In genomic region chr2:70523996-70524965, GRCh38 we compare ENCODE assay signal across 1 cellular context.
A peak's percentile ranks its signal among the peaks of the same experiment; 100 is the strongest.
TF ChIP-seq lines count a peak whose summit lies in the region.

No MANE protein-coding gene starts in this region.

TF ChIP-seq in HepG2, 621 proteins besides CTCF, POLR2A, EP300 and RAD21 (continued from another document and continues in another):
- TF ChIP-seq, protein P1, sequence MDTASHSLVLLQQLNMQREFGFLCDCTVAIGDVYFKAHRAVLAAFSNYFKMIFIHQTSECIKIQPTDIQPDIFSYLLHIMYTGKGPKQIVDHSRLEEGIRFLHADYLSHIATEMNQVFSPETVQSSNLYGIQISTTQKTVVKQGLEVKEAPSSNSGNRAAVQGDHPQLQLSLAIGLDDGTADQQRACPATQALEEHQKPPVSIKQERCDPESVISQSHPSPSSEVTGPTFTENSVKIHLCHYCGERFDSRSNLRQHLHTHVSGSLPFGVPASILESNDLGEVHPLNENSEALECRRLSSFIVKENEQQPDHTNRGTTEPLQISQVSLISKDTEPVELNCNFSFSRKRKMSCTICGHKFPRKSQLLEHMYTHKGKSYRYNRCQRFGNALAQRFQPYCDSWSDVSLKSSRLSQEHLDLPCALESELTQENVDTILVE (CRISPR knock-in tag; IDR thresholded peaks at IDR 0.05) = no peak
- TF ChIP-seq FOXP1 (IDR thresholded peaks at IDR 0.05) = no peak
- TF ChIP-seq FOXP1 (CRISPR knock-in tag; IDR thresholded peaks at IDR 0.05) = no peak
- TF ChIP-seq KDM5A (IDR thresholded peaks at IDR 0.05; ENCODE audit: borderline replicate concordance, low read length) = no peak
- TF ChIP-seq GTF3A (CRISPR knock-in tag; conservative IDR thresholded peaks at IDR 0.05) = no peak
- TF ChIP-seq NCOA2 (CRISPR knock-in tag; IDR thresholded peaks at IDR 0.05) = peak; percentile 28; the same call in 1 of the 2 replicates
- TF ChIP-seq, protein P2, sequence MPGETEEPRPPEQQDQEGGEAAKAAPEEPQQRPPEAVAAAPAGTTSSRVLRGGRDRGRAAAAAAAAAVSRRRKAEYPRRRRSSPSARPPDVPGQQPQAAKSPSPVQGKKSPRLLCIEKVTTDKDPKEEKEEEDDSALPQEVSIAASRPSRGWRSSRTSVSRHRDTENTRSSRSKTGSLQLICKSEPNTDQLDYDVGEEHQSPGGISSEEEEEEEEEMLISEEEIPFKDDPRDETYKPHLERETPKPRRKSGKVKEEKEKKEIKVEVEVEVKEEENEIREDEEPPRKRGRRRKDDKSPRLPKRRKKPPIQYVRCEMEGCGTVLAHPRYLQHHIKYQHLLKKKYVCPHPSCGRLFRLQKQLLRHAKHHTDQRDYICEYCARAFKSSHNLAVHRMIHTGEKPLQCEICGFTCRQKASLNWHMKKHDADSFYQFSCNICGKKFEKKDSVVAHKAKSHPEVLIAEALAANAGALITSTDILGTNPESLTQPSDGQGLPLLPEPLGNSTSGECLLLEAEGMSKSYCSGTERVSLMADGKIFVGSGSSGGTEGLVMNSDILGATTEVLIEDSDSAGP (CRISPR knock-in tag; IDR thresholded peaks at IDR 0.05; ENCODE audit: borderline replicate concordance) = peak; percentile 42; the same call in 1 of the 2 replicates
- TF ChIP-seq ZBTB34 (CRISPR knock-in tag; IDR thresholded peaks at IDR 0.05) = no peak
- TF ChIP-seq PHF8 (CRISPR knock-in tag; IDR thresholded peaks at IDR 0.05) = no peak
- no peak for TF ChIP-seq ARNT2 (CRISPR knock-in tag; IDR thresholded peaks at IDR 0.05; ENCODE audit: low read depth)
- TF ChIP-seq CHD4 (IDR thresholded peaks at IDR 0.05; ENCODE audit: borderline replicate concordance, low read length) = 0 out of 2 replicates have a peak, but pooled peaks have one; percentile 6
- TF ChIP-seq SKIL (CRISPR knock-in tag; IDR thresholded peaks at IDR 0.05; ENCODE audit: borderline replicate concordance) = no peak
- no peak for TF ChIP-seq IRX3 (CRISPR knock-in tag; IDR thresholded peaks at IDR 0.05; ENCODE audit: borderline replicate concordance, low read depth)
- no peak for TF ChIP-seq MAFG (CRISPR knock-in tag; IDR thresholded peaks at IDR 0.05)
- TF ChIP-seq ZNF317 (CRISPR knock-in tag; IDR thresholded peaks at IDR 0.05) = no peak
- TF ChIP-seq, protein P3, sequence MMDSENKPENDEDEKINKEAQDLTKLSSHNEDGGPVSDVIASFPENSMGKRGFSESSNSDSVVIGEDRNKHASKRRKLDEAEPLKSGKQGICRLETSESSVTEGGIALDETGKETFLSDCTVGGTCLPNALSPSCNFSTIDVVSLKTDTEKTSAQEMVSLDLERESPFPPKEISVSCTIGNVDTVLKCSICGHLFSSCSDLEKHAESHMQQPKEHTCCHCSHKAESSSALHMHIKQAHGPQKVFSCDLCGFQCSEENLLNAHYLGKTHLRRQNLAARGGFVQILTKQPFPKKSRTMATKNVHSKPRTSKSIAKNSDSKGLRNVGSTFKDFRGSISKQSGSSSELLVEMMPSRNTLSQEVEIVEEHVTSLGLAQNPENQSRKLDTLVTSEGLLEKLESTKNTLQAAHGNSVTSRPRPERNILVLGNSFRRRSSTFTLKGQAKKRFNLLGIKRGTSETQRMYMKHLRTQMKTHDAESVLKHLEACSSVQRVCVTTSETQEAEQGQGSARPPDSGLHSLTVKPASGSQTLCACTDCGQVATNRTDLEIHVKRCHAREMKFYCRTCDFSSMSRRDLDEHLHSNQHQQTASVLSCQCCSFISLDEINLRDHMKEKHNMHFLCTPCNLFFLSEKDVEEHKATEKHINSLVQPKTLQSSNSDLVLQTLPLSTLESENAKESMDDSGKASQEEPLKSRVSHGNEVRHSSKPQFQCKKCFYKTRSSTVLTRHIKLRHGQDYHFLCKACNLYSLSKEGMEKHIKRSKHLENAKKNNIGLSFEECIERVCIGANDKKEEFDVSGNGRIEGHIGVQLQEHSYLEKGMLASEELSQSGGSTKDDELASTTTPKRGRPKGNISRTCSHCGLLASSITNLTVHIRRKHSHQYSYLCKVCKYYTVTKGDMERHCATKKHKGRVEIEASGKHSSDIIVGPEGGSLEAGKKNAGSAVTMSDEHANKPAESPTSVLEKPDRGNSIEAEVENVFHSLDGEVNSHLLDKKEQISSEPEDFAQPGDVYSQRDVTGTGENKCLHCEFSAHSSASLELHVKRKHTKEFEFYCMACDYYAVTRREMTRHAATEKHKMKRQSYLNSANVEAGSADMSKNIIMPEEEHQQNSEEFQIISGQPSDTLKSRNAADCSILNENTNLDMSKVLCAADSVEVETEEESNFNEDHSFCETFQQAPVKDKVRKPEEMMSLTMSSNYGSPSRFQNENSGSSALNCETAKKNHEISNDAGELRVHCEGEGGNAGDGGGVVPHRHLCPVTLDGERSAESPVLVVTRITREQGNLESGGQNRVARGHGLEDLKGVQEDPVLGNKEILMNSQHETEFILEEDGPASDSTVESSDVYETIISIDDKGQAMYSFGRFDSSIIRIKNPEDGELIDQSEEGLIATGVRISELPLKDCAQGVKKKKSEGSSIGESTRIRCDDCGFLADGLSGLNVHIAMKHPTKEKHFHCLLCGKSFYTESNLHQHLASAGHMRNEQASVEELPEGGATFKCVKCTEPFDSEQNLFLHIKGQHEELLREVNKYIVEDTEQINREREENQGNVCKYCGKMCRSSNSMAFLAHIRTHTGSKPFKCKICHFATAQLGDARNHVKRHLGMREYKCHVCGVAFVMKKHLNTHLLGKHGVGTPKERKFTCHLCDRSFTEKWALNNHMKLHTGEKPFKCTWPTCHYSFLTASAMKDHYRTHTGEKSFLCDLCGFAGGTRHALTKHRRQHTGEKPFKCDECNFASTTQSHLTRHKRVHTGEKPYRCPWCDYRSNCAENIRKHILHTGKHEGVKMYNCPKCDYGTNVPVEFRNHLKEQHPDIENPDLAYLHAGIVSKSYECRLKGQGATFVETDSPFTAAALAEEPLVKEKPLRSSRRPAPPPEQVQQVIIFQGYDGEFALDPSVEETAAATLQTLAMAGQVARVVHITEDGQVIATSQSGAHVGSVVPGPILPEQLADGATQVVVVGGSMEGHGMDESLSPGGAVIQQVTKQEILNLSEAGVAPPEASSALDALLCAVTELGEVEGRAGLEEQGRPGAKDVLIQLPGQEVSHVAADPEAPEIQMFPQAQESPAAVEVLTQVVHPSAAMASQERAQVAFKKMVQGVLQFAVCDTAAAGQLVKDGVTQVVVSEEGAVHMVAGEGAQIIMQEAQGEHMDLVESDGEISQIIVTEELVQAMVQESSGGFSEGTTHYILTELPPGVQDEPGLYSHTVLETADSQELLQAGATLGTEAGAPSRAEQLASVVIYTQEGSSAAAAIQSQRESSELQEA (CRISPR knock-in tag; IDR thresholded peaks at IDR 0.05; ENCODE audit: not compliant biosample characterization) = no peak
- TF ChIP-seq TOPORS (CRISPR knock-in tag; IDR thresholded peaks at IDR 0.05) = no peak
- no peak for TF ChIP-seq ZNF18 (CRISPR knock-in tag; IDR thresholded peaks at IDR 0.05; ENCODE audit: insufficient replicate concordance)
- no peak for TF ChIP-seq REPIN1 (CRISPR knock-in tag; IDR thresholded peaks at IDR 0.05; ENCODE audit: borderline replicate concordance, low read depth)
- TF ChIP-seq ATF2 (CRISPR knock-in tag; IDR thresholded peaks at IDR 0.05) = no peak
- TF ChIP-seq, protein P4, sequence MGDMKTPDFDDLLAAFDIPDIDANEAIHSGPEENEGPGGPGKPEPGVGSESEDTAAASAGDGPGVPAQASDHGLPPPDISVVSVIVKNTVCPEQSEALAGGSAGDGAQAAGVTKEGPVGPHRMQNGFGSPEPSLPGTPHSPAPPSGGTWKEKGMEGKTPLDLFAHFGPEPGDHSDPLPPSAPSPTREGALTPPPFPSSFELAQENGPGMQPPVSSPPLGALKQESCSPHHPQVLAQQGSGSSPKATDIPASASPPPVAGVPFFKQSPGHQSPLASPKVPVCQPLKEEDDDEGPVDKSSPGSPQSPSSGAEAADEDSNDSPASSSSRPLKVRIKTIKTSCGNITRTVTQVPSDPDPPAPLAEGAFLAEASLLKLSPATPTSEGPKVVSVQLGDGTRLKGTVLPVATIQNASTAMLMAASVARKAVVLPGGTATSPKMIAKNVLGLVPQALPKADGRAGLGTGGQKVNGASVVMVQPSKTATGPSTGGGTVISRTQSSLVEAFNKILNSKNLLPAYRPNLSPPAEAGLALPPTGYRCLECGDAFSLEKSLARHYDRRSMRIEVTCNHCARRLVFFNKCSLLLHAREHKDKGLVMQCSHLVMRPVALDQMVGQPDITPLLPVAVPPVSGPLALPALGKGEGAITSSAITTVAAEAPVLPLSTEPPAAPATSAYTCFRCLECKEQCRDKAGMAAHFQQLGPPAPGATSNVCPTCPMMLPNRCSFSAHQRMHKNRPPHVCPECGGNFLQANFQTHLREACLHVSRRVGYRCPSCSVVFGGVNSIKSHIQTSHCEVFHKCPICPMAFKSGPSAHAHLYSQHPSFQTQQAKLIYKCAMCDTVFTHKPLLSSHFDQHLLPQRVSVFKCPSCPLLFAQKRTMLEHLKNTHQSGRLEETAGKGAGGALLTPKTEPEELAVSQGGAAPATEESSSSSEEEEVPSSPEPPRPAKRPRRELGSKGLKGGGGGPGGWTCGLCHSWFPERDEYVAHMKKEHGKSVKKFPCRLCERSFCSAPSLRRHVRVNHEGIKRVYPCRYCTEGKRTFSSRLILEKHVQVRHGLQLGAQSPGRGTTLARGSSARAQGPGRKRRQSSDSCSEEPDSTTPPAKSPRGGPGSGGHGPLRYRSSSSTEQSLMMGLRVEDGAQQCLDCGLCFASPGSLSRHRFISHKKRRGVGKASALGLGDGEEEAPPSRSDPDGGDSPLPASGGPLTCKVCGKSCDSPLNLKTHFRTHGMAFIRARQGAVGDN (CRISPR knock-in tag; IDR thresholded peaks at IDR 0.05) = peak; percentile 33; the same call in 1 of the 2 replicates
- 0 out of 2 replicates have a peak, but pooled peaks have one; percentile 32 for TF ChIP-seq SMYD3 (CRISPR knock-in tag; IDR thresholded peaks at IDR 0.05)
- TF ChIP-seq TEAD3 (CRISPR knock-in tag; optimal IDR thresholded peaks at IDR 0.05; ENCODE audit: borderline replicate concordance) = no peak
- TF ChIP-seq CEBPB (IDR thresholded peaks at IDR 0.05; ENCODE audit: borderline replicate concordance, low read depth, low read length) = 0 out of 2 replicates have a peak, but pooled peaks have one; percentile 48
- no peak for TF ChIP-seq ZSCAN31 (CRISPR knock-in tag; IDR thresholded peaks at IDR 0.05; ENCODE audit: low read depth)
- no peak for TF ChIP-seq HINFP (CRISPR knock-in tag; IDR thresholded peaks at IDR 0.05; ENCODE audit: low read depth)
- TF ChIP-seq ZNF24 (IDR thresholded peaks at IDR 0.05) = no peak
